In the genomic region with DNA sequence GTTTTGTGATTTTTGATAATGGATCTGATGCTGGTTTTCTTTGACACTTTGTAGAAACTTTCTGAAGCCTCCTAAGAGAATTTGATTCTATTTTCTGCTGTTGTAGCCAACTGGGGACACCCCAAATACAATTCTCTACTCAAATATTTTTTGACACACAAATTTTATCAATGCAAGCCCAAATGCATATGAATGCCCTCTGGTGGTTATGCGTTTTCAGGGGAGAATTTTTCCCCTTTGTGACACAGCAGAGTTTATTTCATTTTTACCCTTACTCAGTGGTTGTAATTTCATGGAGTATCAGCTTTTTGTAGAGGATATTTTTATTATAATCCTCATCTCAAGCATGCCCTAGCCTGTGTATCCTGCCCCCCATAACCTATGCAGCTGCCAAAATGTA, we compare ENCODE assay signal across 13 cellular contexts. TPM values are rescaled to one million over a fixed set of nuclear protein-coding genes. Genes with fewer than 3 reads are reported as not detected.
DNase-seq lines count a peak whose midpoint lies in the region; ATAC-seq, FAIRE-seq and TF ChIP-seq lines count a peak whose summit lies in the region.
"Had no signal": no experiment of that assay in that cellular context is flagged by ENCODE, and none has a peak within 500 bp of the region (broad histone marks: within the 10 kb centered on the region; RNA-seq: fewer than 3 reads in every experiment).

No MANE protein-coding gene starts in this region.

- no peak overlapping the region for H3K4me3 Mint-ChIP-seq in T-cell
- H3K4me3 Mint-ChIP-seq: natural killer cell had no signal

- TF ChIP-seq CTCF in K562 (IDR thresholded peaks at IDR 0.05 in 2 of 3, conservative IDR thresholded peaks at IDR 0.05 in 1 of 3; ENCODE audit: insufficient read depth in 2 of 3, low read depth in 1 of 3, low read length in 3 of 3): peak; percentile 23 to 47 (median 35); a peak in 3 of 6 replicates
- no peak for TF ChIP-seq CTCF in gastrocnemius medialis (IDR thresholded peaks at IDR 0.05 in 4 of 5, conservative IDR thresholded peaks at IDR 0.05 in 1 of 5)

- H3K79me2 ChIP-seq in Karpas-422 (ENCODE audit: low read length): no peaks in the 10 kb centered on the region
- H3K79me2 ChIP-seq in K562 (ENCODE audit: control insufficient read depth, insufficient read depth, low read length): no peaks in the 10 kb centered on the region

- no peaks in the 10 kb centered on the region for H3K9me1 ChIP-seq in K562 (ENCODE audit: control insufficient read depth, insufficient read depth, low read length)

- TF ChIP-seq POLR2A in K562 (conservative IDR thresholded peaks at IDR 0.05) (no peak), gastrocnemius medialis (IDR thresholded peaks at IDR 0.05) (no peak)

- BruUV-seq in K562 (replicated peaks; lab: Mats Ljungman, UMichigan): no TSS peak

- peak; percentile 14 for DNase-seq in EL
- DNase-seq in Karpas-422: peak; percentile 73
- peak in 1 of 4 experiments; percentile 25 for DNase-seq in K562 (ENCODE audit: extremely low read depth in 1 of 4, low spot score in 3 of 4)
- DNase-seq in medulla oblongata (ENCODE audit: extremely low spot score): peak; percentile 6
- no peak for DNase-seq in T-cell
- DNase-seq in gastrocnemius medialis: no peak
- DNase-seq: DMS79, esophagus squamous epithelium, natural killer cell, NCI-H187 treated with DMSO at 0.1 percent for 48 hours had no signal

- H3K4me2 ChIP-seq in Karpas-422 (ENCODE audit: low read depth, low read length, poor library complexity, severe bottlenecking) (no peak overlapping the region), K562 (ENCODE audit: insufficient read depth, low read length) (no peak overlapping the region)

- no peak for ATAC-seq in K562
- no peak for ATAC-seq in HG03571 (IDR thresholded peaks at IDR 0.05; ENCODE audit: unreplicated experiment)
- no peak for ATAC-seq in GM21423 (IDR thresholded peaks at IDR 0.05; ENCODE audit: unreplicated experiment)
- no peak for ATAC-seq in T-cell (replicated peaks in 1 of 4)
- no peak for ATAC-seq in gastrocnemius medialis
- ATAC-seq: natural killer cell had no signal

- H3K9me3 ChIP-seq in Karpas-422 (ENCODE audit: low read length) (no peaks in the 10 kb centered on the region), K562 (replicated peaks; ENCODE audit: control insufficient read depth, insufficient read depth, low read depth, low read length) (no peaks in the 10 kb centered on the region), gastrocnemius medialis (no peaks in the 10 kb centered on the region)
- H3K9me3 ChIP-seq: esophagus squamous epithelium had no signal

- no peaks in the 10 kb centered on the region for H3K4me1 Mint-ChIP-seq in T-cell
- H3K4me1 Mint-ChIP-seq: natural killer cell had no signal

- H2AFZ ChIP-seq in Karpas-422 (ENCODE audit: low read length) (no peak overlapping the region), K562 (ENCODE audit: low read depth, low read length) (no peak overlapping the region)

- no peaks in the 10 kb centered on the region for H3K27me3 ChIP-seq in Karpas-422 (ENCODE audit: low read length)
- H3K27me3 ChIP-seq in K562 (ENCODE audit: control insufficient read depth in 2 of 2, insufficient read depth in 2 of 2, low read length in 2 of 2): no peaks in the 10 kb centered on the region
- H3K27me3 ChIP-seq in gastrocnemius medialis: no peaks in the 10 kb centered on the region
- H3K27me3 ChIP-seq: esophagus squamous epithelium had no signal

- H3K4me1 ChIP-seq in Karpas-422 (ENCODE audit: low read length) (no peaks in the 10 kb centered on the region), K562 (replicated peaks in 1 of 2; ENCODE audit: control insufficient read depth in 2 of 2, insufficient read depth in 2 of 2, low read length in 2 of 2) (peaks cover 0 to 5% of the 10 kb centered on the region in 2 experiments; a peak in 3 of 5 replicates), gastrocnemius medialis (no peaks in the 10 kb centered on the region)
- H3K4me1 ChIP-seq: esophagus squamous epithelium had no signal

- H3K27ac Mint-ChIP-seq in T-cell: no peak overlapping the region
- H3K27ac Mint-ChIP-seq: natural killer cell had no signal

- no peak for TF ChIP-seq EP300 in K562 (IDR thresholded peaks at IDR 0.05; ENCODE audit: low read length)

- no peaks in the 10 kb centered on the region for H3K36me3 ChIP-seq in Karpas-422 (ENCODE audit: insufficient read depth, low read length)
- H3K36me3 ChIP-seq in K562 (ENCODE audit: control insufficient read depth, insufficient read depth, low read length): no peaks in the 10 kb centered on the region
- no peaks in the 10 kb centered on the region for H3K36me3 ChIP-seq in gastrocnemius medialis
- H3K36me3 ChIP-seq: esophagus squamous epithelium had no signal

- CTCF ChIA-PET in K562 (lab: Yijun Ruan, JAX; ENCODE audit: low intra/inter-chr PET ratio) (no interaction called here), T-cell (lab: Charles Lee) (no interaction called here)

- peaks cover 0 to 9% (median 4%) of the 10 kb centered on the region in 3 donors for H3K9me3 Mint-ChIP-seq in T-cell
- H3K9me3 Mint-ChIP-seq: natural killer cell had no signal

- H4K20me1 ChIP-seq in Karpas-422 (ENCODE audit: insufficient read depth, low read depth, low read length) (no peaks in the 10 kb centered on the region), K562 (replicated peaks; ENCODE audit: control insufficient read depth, insufficient read depth, low read length) (no peaks in the 10 kb centered on the region)

- no peak for FAIRE-seq in K562 (lab: Jason Lieb, UNC)
- FAIRE-seq: TTC549 had no signal

- in situ Hi-C loops in K562 (cut with MboI): no loop called here
- in situ Hi-C loops in gastrocnemius medialis (cut with MboI; ENCODE audit: low sequenced_read_pairs in 4 of 4): no loop called here

- H3K4me3 ChIP-seq in Karpas-422 (ENCODE audit: low read length) (no peak overlapping the region), K562 (no peak overlapping the region), gastrocnemius medialis (no peak overlapping the region)
- H3K4me3 ChIP-seq: esophagus squamous epithelium had no signal

- intact Hi-C loops in K562 (cut with micrococcal nuclease) (loop anchor here (1.0 kb wide), 1 partner anchor 119 kb away; no protein-coding TSS in a partner anchor), gastrocnemius medialis (cut with DNase I; ENCODE audit: low total_unique reads) (no loop called here)

- H3K9ac ChIP-seq in Karpas-422 (ENCODE audit: low read length) (no peak overlapping the region), K562 (ENCODE audit: insufficient read depth in 1 of 2, low read depth in 2 of 2, low read length in 2 of 2) (no peak overlapping the region)

- H3K27ac ChIP-seq in Karpas-422 (ENCODE audit: low read length): no peak overlapping the region
- H3K27ac ChIP-seq in K562 (ENCODE audit: extremely low read depth, low read depth, low read length): no peak overlapping the region
- no peak overlapping the region for H3K27ac ChIP-seq in gastrocnemius medialis
- H3K27ac ChIP-seq: esophagus squamous epithelium had no signal

- WGBS in K562 (ENCODE audit: insufficient coverage, low coverage, missing lambda C conversion rate): 6% methylated on average over 1 of the region's 1 CpG

- peak in 1 of 2 experiments; percentile 48; a peak in 2 of 4 replicates for TF ChIP-seq RAD21 in K562 (CRISPR knock-in tag; conservative IDR thresholded peaks at IDR 0.05 in 1 of 2, IDR thresholded peaks at IDR 0.05 in 1 of 2)

- H3K36me3 Mint-ChIP-seq in T-cell: no peaks in the 10 kb centered on the region
- H3K36me3 Mint-ChIP-seq: natural killer cell had no signal

- POLR2A ChIA-PET in K562 (lab: Yijun Ruan, JAX): interaction anchor here (1.1 kb wide), 1 partner anchor 16 kb away, joined by 3 read pairs; no protein-coding TSS in a partner anchor
- POLR2A ChIA-PET in T-cell (lab: Charles Lee): no interaction called here

- no peaks in the 10 kb centered on the region for H3K9me2 ChIP-seq in Karpas-422 (replicated peaks; ENCODE audit: insufficient read depth, low read length)

- no peaks in the 10 kb centered on the region for H3K27me3 Mint-ChIP-seq in T-cell

TF ChIP-seq in K562, 482 proteins besides CTCF, POLR2A, EP300 and RAD21 (continues in another document):
- no peak for TF ChIP-seq MCM5 (IDR thresholded peaks at IDR 0.05; ENCODE audit: low read depth)
- TF ChIP-seq ZNF354B (CRISPR knock-in tag; IDR thresholded peaks at IDR 0.05): no peak
- TF ChIP-seq, protein P1, sequence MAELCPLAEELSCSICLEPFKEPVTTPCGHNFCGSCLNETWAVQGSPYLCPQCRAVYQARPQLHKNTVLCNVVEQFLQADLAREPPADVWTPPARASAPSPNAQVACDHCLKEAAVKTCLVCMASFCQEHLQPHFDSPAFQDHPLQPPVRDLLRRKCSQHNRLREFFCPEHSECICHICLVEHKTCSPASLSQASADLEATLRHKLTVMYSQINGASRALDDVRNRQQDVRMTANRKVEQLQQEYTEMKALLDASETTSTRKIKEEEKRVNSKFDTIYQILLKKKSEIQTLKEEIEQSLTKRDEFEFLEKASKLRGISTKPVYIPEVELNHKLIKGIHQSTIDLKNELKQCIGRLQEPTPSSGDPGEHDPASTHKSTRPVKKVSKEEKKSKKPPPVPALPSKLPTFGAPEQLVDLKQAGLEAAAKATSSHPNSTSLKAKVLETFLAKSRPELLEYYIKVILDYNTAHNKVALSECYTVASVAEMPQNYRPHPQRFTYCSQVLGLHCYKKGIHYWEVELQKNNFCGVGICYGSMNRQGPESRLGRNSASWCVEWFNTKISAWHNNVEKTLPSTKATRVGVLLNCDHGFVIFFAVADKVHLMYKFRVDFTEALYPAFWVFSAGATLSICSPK (IDR thresholded peaks at IDR 0.05; ENCODE audit: borderline replicate concordance): no peak

RNA-seq across cellular contexts. Expression of a gene that starts 44.7 kb away (rescaled TPM):
- total RNA-seq in Karpas-422 (2014; rRNA removed; shearing (Covaris generic); ENCODE audit: low replicate concordance): 36.7 and 78.5 TPM in 2 replicates
- 6.2 and 16.6 TPM in 2 replicates for total RNA-seq in K562 (2011; cell fraction: chromatin; rRNA removed; ENCODE audit: low replicate concordance)
- 3.5 and 5.5 TPM in 2 replicates for total RNA-seq in K562 (2011; cell fraction: nucleolus; rRNA removed)
- 7.8 and 11.7 TPM in 2 replicates for total RNA-seq in K562 (2011; cell fraction: nucleoplasm; rRNA removed)
- 15.6 and 17.8 TPM in 2 replicates for total RNA-seq in K562 (2014; rRNA removed)
- 29.5 and 34.6 TPM in 2 replicates for total RNA-seq in K562 (2014; rRNA removed; fragmentation: Illumina TruSeq; extraction: Trizol)
- 23.5 and 25.2 TPM in 2 replicates for total RNA-seq in K562 (2015; rRNA removed; fragmentation: Illumina TruSeq; extraction: Trizol)
- 35.8 and 38.2 TPM in 2 replicates for total RNA-seq in K562 (2021)
- 22.7 and 28.7 TPM in 2 replicates for polyA plus RNA-seq in K562 (2011; rRNA removed)
- 12.0 and 16.2 TPM in 2 replicates for polyA plus RNA-seq in K562 (2011; cell fraction: cytosol; rRNA removed)
- polyA plus RNA-seq in K562 (2011; cell fraction: nucleus; rRNA removed): 10.3 and 14.8 TPM in 2 replicates
- polyA plus RNA-seq in K562 (2012): 21.4 and 22.4 TPM in 2 replicates
- 29.6 and 34.6 TPM in 2 replicates for polyA plus RNA-seq in K562 (2014; fragmentation: Illumina TruSeq; extraction: Trizol)
- polyA plus RNA-seq in K562 (2014; fragmentation: Nextera tagmentation; extraction: Ambion mirVana): 10 to 100 TPM; 12.6 to 15.8 TPM
- polyA plus RNA-seq in K562 (2014; rRNA removed): 17.0 and 20.8 TPM in 2 replicates
- polyA minus RNA-seq in K562 (2011; rRNA and poly(A)+ RNA removed): 63.2 and 69.1 TPM in 2 replicates
- polyA minus RNA-seq in K562 (2011; cell fraction: cytosol; rRNA and poly(A)+ RNA removed): 30.4 and 34.0 TPM in 2 replicates
- 13.9 and 21.8 TPM in 2 replicates for polyA minus RNA-seq in K562 (2011; cell fraction: nucleus; rRNA and poly(A)+ RNA removed)
- 10 to 100 TPM; 11.0 to 14.6 (median 11.6) TPM for total RNA-seq in T-cell
- 1 to 10 TPM; 4.0 to 5.3 (median 4.5) TPM for total RNA-seq in gastrocnemius medialis

Comparison
In these comparisons a context has a peak if more than half of its experiments do, and no peak if none do; other contexts are left out.
1. DNase-seq: peak in EL (single experiment), Karpas-422 (single experiment) and medulla oblongata (single experiment); none in T-cell (0 of 34) and gastrocnemius medialis (0 of 2).
2. CTCF ChIP-seq: peak in K562 (3 of 3); none in gastrocnemius medialis (0 of 5).